In genomic region chr7:2666588-2667250, GRCh38 we compare ENCODE assay signal across 14 cellular contexts. TPM values are rescaled to one million over a fixed set of nuclear protein-coding genes. Genes with fewer than 3 reads are reported as not detected.
"Had no signal": no experiment of that assay in that cellular context is flagged by ENCODE, and none has a peak within 500 bp of the region (broad histone marks: within the 10 kb centered on the region; RNA-seq: fewer than 3 reads in every experiment).

No MANE protein-coding gene starts in this region.

- ATAC-seq: activated CD4-positive, CD25-positive, alpha-beta regulatory T cell treated with anti-CD3 and anti-CD28 coated beads, Interleukin-2, amount 50 U/mL, for 24 hours; esophagus mucosa; naive thymus-derived CD8-positive, alpha-beta T cell; sciatic nerve had no signal

- H3K4me3 Mint-ChIP-seq: naive thymus-derived CD8-positive, alpha-beta T cell; T-helper 2 cell treated with Interferon-gamma antibody and Interleukin-4, amounts not matched to agents 5 μg/mL and 100 μg/mL, for 36 hours had no signal

- H3K9me3 Mint-ChIP-seq: T-helper 2 cell treated with Interferon-gamma antibody and Interleukin-4, amounts not matched to agents 5 μg/mL and 100 μg/mL, for 36 hours had no signal

- H3K4me1 ChIP-seq: prostate gland had no signal

- H3K27me3 ChIP-seq: adrenal gland, upper lobe of left lung had no signal

- H3K27ac Mint-ChIP-seq: T-helper 2 cell treated with Interferon-gamma antibody and Interleukin-4, amounts not matched to agents 5 μg/mL and 100 μg/mL, for 36 hours had no signal

- H3K27ac ChIP-seq: adrenal gland, prostate gland, upper lobe of left lung had no signal

- DNase-seq: activated naive CD4-positive, alpha-beta T cell treated with anti-CD3 and anti-CD28 coated beads, Interleukin-2, amount 50 U/mL, for 16 hours; activated T-cell treated with anti-CD3 and anti-CD28 coated beads, Interleukin-2, amount 50 U/mL, for 1 hour; adrenal gland; nucleus accumbens; stimulated activated CD4-positive, alpha-beta T cell treated with anti-CD3 and anti-CD28 coated beads, Interleukin-2, amount 100 ng/mL, for 24 hours; stimulated activated naive CD4-positive, alpha-beta T cell treated with Interleukin-2 at 50 U/mL for 16 hours; upper lobe of left lung had no signal

- H3K9me3 ChIP-seq: adrenal gland, prostate gland, upper lobe of left lung had no signal

- H3K36me3 ChIP-seq: prostate gland had no signal

- H3K4me3 ChIP-seq: adrenal gland, prostate gland, upper lobe of left lung had no signal

RNA-seq across cellular contexts. Expression of gene AMZ1, which starts 21.3 kb away (rescaled TPM):
- total RNA-seq: lung microvascular endothelial cell had no signal
